9 cellular contexts compared by ENCODE assay signal in genomic region chr11:831132-831864, GRCh38. TPM values are rescaled to one million over a fixed set of nuclear protein-coding genes. Genes with fewer than 3 reads are reported as not detected.
DNase-seq lines count a peak whose midpoint lies in the region; ATAC-seq, FAIRE-seq and TF ChIP-seq lines count a peak whose summit lies in the region.
"Had no signal": no experiment of that assay in that cellular context is flagged by ENCODE, and none has a peak within 500 bp of the region (broad histone marks: within the 10 kb centered on the region; RNA-seq: fewer than 3 reads in every experiment).

No MANE protein-coding gene starts in this region.

- TF ChIP-seq POLR2A in HepG2 (IDR thresholded peaks at IDR 0.05; ENCODE audit: insufficient read depth in 1 of 2, low read depth in 2 of 2, low read length in 2 of 2) (no peak), right lobe of liver (IDR thresholded peaks at IDR 0.05) (no peak), vagina (IDR thresholded peaks at IDR 0.05) (no peak)

- peak overlapping the region; percentile 28 to 81 (median 49); a peak in 2 of 6 replicates for H3K4me3 ChIP-seq in HepG2 (replicated peaks in 1 of 3; ENCODE audit: insufficient read depth in 1 of 3, low read depth in 2 of 3, low read length in 3 of 3)
- no peak overlapping the region for H3K4me3 ChIP-seq in right lobe of liver
- H3K4me3 ChIP-seq in iPS-18c (ENCODE audit: insufficient read depth, low read depth, low read length): peak overlapping the region; percentile 59
- H3K4me3 ChIP-seq in vagina: peak overlapping the region; percentile 38 to 42

- H3K27ac ChIP-seq in HepG2 (ENCODE audit: extremely low read length, insufficient read depth, low read length) (no peak overlapping the region), right lobe of liver (no peak overlapping the region), RWPE1 (peak overlapping the region; percentile 99), vagina (no peak overlapping the region)

- H3K4me1 ChIP-seq in HepG2 (ENCODE audit: insufficient read depth, low read length): peaks cover 71% of the 10 kb centered on the region
- H3K4me1 ChIP-seq in right lobe of liver: peaks cover 0 to 70% (median 29%) of the 10 kb centered on the region in 4 donors
- peaks cover 87% of the 10 kb centered on the region for H3K4me1 ChIP-seq in vagina

- TF ChIP-seq RAD21 in HepG2 (CRISPR knock-in tag; IDR thresholded peaks at IDR 0.05): no peak

- peaks cover 11% of the 10 kb centered on the region for H3K79me2 ChIP-seq in HepG2 (ENCODE audit: insufficient read depth, low read length)

- no peak for DNase-seq in HepG2 (ENCODE audit: low spot score)
- DNase-seq in right lobe of liver: no peak
- DNase-seq in RWPE1 (ENCODE audit: low spot score): no peak
- DNase-seq in vagina (ENCODE audit: extremely low spot score in 2 of 2): no peak
- no peak for DNase-seq in activated CD4-positive, CD25-positive, alpha-beta regulatory T cell treated with anti-CD3 and anti-CD28 coated beads, Interleukin-2, amount 50 U/mL, for 72 hours
- no peak for DNase-seq in NCI-H1930 (lab: John Stamatoyannopoulos, UW)
- no peak for DNase-seq in mesenteric fat pad (ENCODE audit: low spot score)
- DNase-seq: NCI-H1048 had no signal

- TF ChIP-seq CTCF in HepG2 (CRISPR knock-in tag; IDR thresholded peaks at IDR 0.05) (no peak), right lobe of liver (IDR thresholded peaks at IDR 0.05) (no peak), RWPE1 (conservative IDR thresholded peaks at IDR 0.05; ENCODE audit: low read depth) (no peak), vagina (IDR thresholded peaks at IDR 0.05) (no peak)

- no peak overlapping the region for H2AFZ ChIP-seq in HepG2 (ENCODE audit: low read length)

- in situ Hi-C loops in HepG2 (cut with HindIII; ENCODE audit: extremely low pct_ligation_motif_present, low pct_unique_long_range_greater_than_20kb): no loop called here

- H3K36me3 ChIP-seq in HepG2 (replicated peaks in 1 of 2; ENCODE audit: control insufficient read depth in 1 of 2, insufficient read depth in 2 of 2, low read length in 2 of 2) (peaks cover 0 to under 1% of the 10 kb centered on the region in 2 experiments; a peak in 1 of 5 replicates), right lobe of liver (no peaks in the 10 kb centered on the region), vagina (peaks cover 0 to 5% of the 10 kb centered on the region in 2 donors)

- H4K20me1 ChIP-seq in HepG2 (ENCODE audit: insufficient read depth, low read length): peaks cover 7% of the 10 kb centered on the region; the same call in 1 of the 2 replicates

- peak overlapping the region; percentile 87 for H3K4me2 ChIP-seq in HepG2 (ENCODE audit: low read depth, low read length)

- TF ChIP-seq EP300 in HepG2 (IDR thresholded peaks at IDR 0.05; ENCODE audit: low read depth in 2 of 2, low read length in 2 of 2) (no peak), HepG2 (CRISPR knock-in tag; IDR thresholded peaks at IDR 0.05; ENCODE audit: borderline replicate concordance) (no peak)

- H3K27me3 ChIP-seq in HepG2 (ENCODE audit: control insufficient read depth in 1 of 2, insufficient read depth in 2 of 2, low read length in 2 of 2) (no peaks in the 10 kb centered on the region), right lobe of liver (no peaks in the 10 kb centered on the region), vagina (no peaks in the 10 kb centered on the region)

- ATAC-seq in HepG2 (no peak), right lobe of liver (no peak)

- CTCF ChIA-PET in HepG2 (lab: Yijun Ruan, JAX; ENCODE audit: low intra/inter-chr PET ratio, low total read pairs): no interaction called here
- CTCF ChIA-PET in RWPE1 (lab: Yijun Ruan, JAX): interaction anchor here (0.6 kb wide), 1 partner anchor 619 kb away, joined by 3 read pairs; no protein-coding TSS in a partner anchor

- no TSS peak for BruUV-seq in HepG2 (replicated peaks; lab: Mats Ljungman, UMichigan)

- intact Hi-C loops in HepG2 (cut with micrococcal nuclease; ENCODE audit: unreplicated experiment) (no loop called here), right lobe of liver (cut with DNase I) (no loop called here), vagina (cut with DNase I) (no loop called here)

- POLR2A ChIA-PET in HepG2 (lab: Yijun Ruan, JAX) (interaction anchor here (1.0 to 16.1 kb wide), 5 partner anchors 10 to 54 kb away, joined by 3 to 264 read pairs (median 18); partner anchors contain the start of genes PNPLA2, POLR2L, RPLP2 and TSPAN4), RWPE1 (lab: Yijun Ruan, JAX; ENCODE audit: low non-redundant PET) (no interaction called here)

- WGBS in HepG2 (ENCODE audit: low lambda C conversion rate): 60% methylated on average over 17 of the region's 31 CpGs
- 68% methylated on average over 10 of the region's 31 CpGs for whole genome bisulfite sequencing in right lobe of liver (ENCODE audit: insufficient coverage, low coverage, low lambda C conversion rate, missing lambda C conversion rate)

- FAIRE-seq in HepG2 (lab: Jason Lieb, UNC): no peak

- H3K9me3 ChIP-seq in HepG2 (ENCODE audit: low read length) (no peaks in the 10 kb centered on the region), right lobe of liver (no peaks in the 10 kb centered on the region), iPS-18c (ENCODE audit: control insufficient read depth, insufficient read depth, low read length) (peaks cover 5% of the 10 kb centered on the region), vagina (no peaks in the 10 kb centered on the region)

- peak overlapping the region; percentile 37; the same call in 1 of the 2 replicates for H3K9ac ChIP-seq in HepG2 (ENCODE audit: insufficient read depth, low read depth, low read length)

RNA-seq across cellular contexts. Expression of gene CD151, which starts 1.5 kb away (rescaled TPM):
- total RNA-seq in HepG2 (2016; rRNA removed; fragmentation: Illumina TruSeq; extraction: Trizol) (54.0 and 125 TPM in 2 replicates), right lobe of liver (100 to 1,000 TPM in 5 of 6 experiments, 10 to 100 TPM in 1; 70.8 to 156 (median 135) TPM), vagina (150 TPM), mesenteric fat pad (776 TPM)
- 31.5 and 37.4 TPM in 2 replicates for total RNA-seq in HepG2 (2016; cell fraction: cytosol; rRNA removed; fragmentation: Illumina TruSeq; extraction: Trizol; ENCODE audit: low read depth)
- 60.0 and 126 TPM in 2 replicates for total RNA-seq in HepG2 (2016; cell fraction: insoluble cytoplasmic fraction; rRNA removed; fragmentation: Illumina TruSeq; extraction: Trizol)
- total RNA-seq in HepG2 (2016; cell fraction: membrane; rRNA removed; fragmentation: Illumina TruSeq; extraction: Trizol): 34.7 and 43.1 TPM in 2 replicates
- total RNA-seq in HepG2 (2016; cell fraction: nucleus; rRNA removed; fragmentation: Illumina TruSeq; extraction: Trizol): 93.4 and 110 TPM in 2 replicates
- 197 and 287 TPM in 2 replicates for polyA plus RNA-seq in HepG2 (2011; rRNA removed)
- polyA plus RNA-seq in HepG2 (2011; cell fraction: cytosol; rRNA removed): 200 and 252 TPM in 2 replicates
- 375 and 396 TPM in 2 replicates for polyA plus RNA-seq in HepG2 (2011; cell fraction: nucleus; rRNA removed)
- 93.8 and 141 TPM in 2 replicates for polyA plus RNA-seq in HepG2 (2012)
- 36.4 and 45.9 TPM in 2 replicates for polyA plus RNA-seq in HepG2 (2016; cell fraction: cytosol; fragmentation: Illumina TruSeq; extraction: Trizol; ENCODE audit: low read depth)
- 54.8 and 63.7 TPM in 2 replicates for polyA plus RNA-seq in HepG2 (2016; cell fraction: insoluble cytoplasmic fraction; fragmentation: Illumina TruSeq; extraction: Trizol; ENCODE audit: low read depth)
- 41.9 and 45.5 TPM in 2 replicates for polyA plus RNA-seq in HepG2 (2016; cell fraction: membrane; fragmentation: Illumina TruSeq; extraction: Trizol; ENCODE audit: low read depth)
- polyA plus RNA-seq in HepG2 (2016; cell fraction: nucleus; fragmentation: Illumina TruSeq; extraction: Trizol; ENCODE audit: insufficient read depth, low read depth): 208 and 218 TPM in 2 replicates
- polyA minus RNA-seq in HepG2 (2011; rRNA and poly(A)+ RNA removed; ENCODE audit: low replicate concordance): 312 and 492 TPM in 2 replicates
- polyA minus RNA-seq in HepG2 (2011; cell fraction: cytosol; rRNA and poly(A)+ RNA removed): 90.0 and 90.8 TPM in 2 replicates
- 60.9 and 80.8 TPM in 2 replicates for polyA minus RNA-seq in HepG2 (2011; cell fraction: nucleus; rRNA and poly(A)+ RNA removed)

RNA-seq across cellular contexts. Expression of gene CRACR2B, which starts 3.6 kb away (rescaled TPM):
- total RNA-seq in HepG2 (2016; rRNA removed; fragmentation: Illumina TruSeq; extraction: Trizol): 8.9 and 14.9 TPM in 2 replicates
- 5.5 and 5.9 TPM in 2 replicates for total RNA-seq in HepG2 (2016; cell fraction: cytosol; rRNA removed; fragmentation: Illumina TruSeq; extraction: Trizol; ENCODE audit: low read depth)
- 8.5 and 12.6 TPM in 2 replicates for total RNA-seq in HepG2 (2016; cell fraction: insoluble cytoplasmic fraction; rRNA removed; fragmentation: Illumina TruSeq; extraction: Trizol)
- total RNA-seq in HepG2 (2016; cell fraction: membrane; rRNA removed; fragmentation: Illumina TruSeq; extraction: Trizol): 6.6 and 10.0 TPM in 2 replicates
- total RNA-seq in HepG2 (2016; cell fraction: nucleus; rRNA removed; fragmentation: Illumina TruSeq; extraction: Trizol): 10.8 and 16.7 TPM in 2 replicates
- polyA plus RNA-seq in HepG2 (2011; rRNA removed): 21.0 and 27.7 TPM in 2 replicates
- 9.8 and 16.5 TPM in 2 replicates for polyA plus RNA-seq in HepG2 (2011; cell fraction: cytosol; rRNA removed)
- polyA plus RNA-seq in HepG2 (2011; cell fraction: nucleus; rRNA removed): 278 and 343 TPM in 2 replicates
- polyA plus RNA-seq in HepG2 (2012): 10.5 and 14.8 TPM in 2 replicates
- 8.3 and 10.9 TPM in 2 replicates for polyA plus RNA-seq in HepG2 (2016; cell fraction: cytosol; fragmentation: Illumina TruSeq; extraction: Trizol; ENCODE audit: low read depth)
- 14.8 and 17.4 TPM in 2 replicates for polyA plus RNA-seq in HepG2 (2016; cell fraction: insoluble cytoplasmic fraction; fragmentation: Illumina TruSeq; extraction: Trizol; ENCODE audit: low read depth)
- polyA plus RNA-seq in HepG2 (2016; cell fraction: membrane; fragmentation: Illumina TruSeq; extraction: Trizol; ENCODE audit: low read depth): 11.2 and 14.5 TPM in 2 replicates
- polyA plus RNA-seq in HepG2 (2016; cell fraction: nucleus; fragmentation: Illumina TruSeq; extraction: Trizol; ENCODE audit: insufficient read depth, low read depth): 48.6 and 55.2 TPM in 2 replicates
- 3.4 and 13.9 TPM in 2 replicates for polyA minus RNA-seq in HepG2 (2011; rRNA and poly(A)+ RNA removed; ENCODE audit: low replicate concordance)
- 7.5 and 8.4 TPM in 2 replicates for polyA minus RNA-seq in HepG2 (2011; cell fraction: cytosol; rRNA and poly(A)+ RNA removed)
- polyA minus RNA-seq in HepG2 (2011; cell fraction: nucleus; rRNA and poly(A)+ RNA removed): 22.7 and 23.2 TPM in 2 replicates
- 1 to 10 TPM; 2.2 to 4.0 (median 3.1) TPM for total RNA-seq in right lobe of liver
- 4.9 TPM for total RNA-seq in vagina
- 6.8 TPM for total RNA-seq in mesenteric fat pad

RNA-seq across cellular contexts. Expression of gene POLR2L, which starts 11.0 kb away (rescaled TPM):
- total RNA-seq in HepG2 (2016; rRNA removed; fragmentation: Illumina TruSeq; extraction: Trizol) (114 and 146 TPM in 2 replicates), right lobe of liver (10 to 100 TPM; 34.5 to 88.1 (median 72.9) TPM), vagina (53.8 TPM), mesenteric fat pad (203 TPM)
- total RNA-seq in HepG2 (2016; cell fraction: cytosol; rRNA removed; fragmentation: Illumina TruSeq; extraction: Trizol; ENCODE audit: low read depth): 37.0 and 48.5 TPM in 2 replicates
- total RNA-seq in HepG2 (2016; cell fraction: insoluble cytoplasmic fraction; rRNA removed; fragmentation: Illumina TruSeq; extraction: Trizol): 113 and 136 TPM in 2 replicates
- 68.6 and 79.8 TPM in 2 replicates for total RNA-seq in HepG2 (2016; cell fraction: membrane; rRNA removed; fragmentation: Illumina TruSeq; extraction: Trizol)
- total RNA-seq in HepG2 (2016; cell fraction: nucleus; rRNA removed; fragmentation: Illumina TruSeq; extraction: Trizol): 34.9 and 39.5 TPM in 2 replicates
- 104 and 115 TPM in 2 replicates for polyA plus RNA-seq in HepG2 (2011; rRNA removed)
- 35.1 and 78.0 TPM in 2 replicates for polyA plus RNA-seq in HepG2 (2011; cell fraction: cytosol; rRNA removed)
- polyA plus RNA-seq in HepG2 (2011; cell fraction: nucleus; rRNA removed): 44.7 and 47.4 TPM in 2 replicates
- 57.4 and 93.8 TPM in 2 replicates for polyA plus RNA-seq in HepG2 (2012)
- 58.6 and 89.5 TPM in 2 replicates for polyA plus RNA-seq in HepG2 (2016; cell fraction: cytosol; fragmentation: Illumina TruSeq; extraction: Trizol; ENCODE audit: low read depth)
- polyA plus RNA-seq in HepG2 (2016; cell fraction: insoluble cytoplasmic fraction; fragmentation: Illumina TruSeq; extraction: Trizol; ENCODE audit: low read depth): 221 and 225 TPM in 2 replicates
- polyA plus RNA-seq in HepG2 (2016; cell fraction: membrane; fragmentation: Illumina TruSeq; extraction: Trizol; ENCODE audit: low read depth): 90.2 and 102 TPM in 2 replicates
- polyA plus RNA-seq in HepG2 (2016; cell fraction: nucleus; fragmentation: Illumina TruSeq; extraction: Trizol; ENCODE audit: insufficient read depth, low read depth): 84.0 and 90.2 TPM in 2 replicates
- 129 and 143 TPM in 2 replicates for polyA minus RNA-seq in HepG2 (2011; rRNA and poly(A)+ RNA removed; ENCODE audit: low replicate concordance)
- polyA minus RNA-seq in HepG2 (2011; cell fraction: cytosol; rRNA and poly(A)+ RNA removed): 35.6 and 37.0 TPM in 2 replicates
- 27.3 and 33.1 TPM in 2 replicates for polyA minus RNA-seq in HepG2 (2011; cell fraction: nucleus; rRNA and poly(A)+ RNA removed)

RNA-seq across cellular contexts. Expression of gene TSPAN4, which starts 11.4 kb away (rescaled TPM):
- total RNA-seq in HepG2 (2016; rRNA removed; fragmentation: Illumina TruSeq; extraction: Trizol) (13.2 and 31.7 TPM in 2 replicates), right lobe of liver (10 to 100 TPM; 14.9 to 80.6 (median 30.5) TPM), vagina (99.0 TPM), mesenteric fat pad (120 TPM)
- 8.9 and 10.0 TPM in 2 replicates for total RNA-seq in HepG2 (2016; cell fraction: cytosol; rRNA removed; fragmentation: Illumina TruSeq; extraction: Trizol; ENCODE audit: low read depth)
- 12.0 and 31.8 TPM in 2 replicates for total RNA-seq in HepG2 (2016; cell fraction: insoluble cytoplasmic fraction; rRNA removed; fragmentation: Illumina TruSeq; extraction: Trizol)
- total RNA-seq in HepG2 (2016; cell fraction: membrane; rRNA removed; fragmentation: Illumina TruSeq; extraction: Trizol): 11.0 and 13.5 TPM in 2 replicates
- 26.1 and 32.6 TPM in 2 replicates for total RNA-seq in HepG2 (2016; cell fraction: nucleus; rRNA removed; fragmentation: Illumina TruSeq; extraction: Trizol)
- 68.3 and 88.5 TPM in 2 replicates for polyA plus RNA-seq in HepG2 (2011; rRNA removed)
- polyA plus RNA-seq in HepG2 (2011; cell fraction: cytosol; rRNA removed): 60.2 and 113 TPM in 2 replicates
- 232 and 327 TPM in 2 replicates for polyA plus RNA-seq in HepG2 (2011; cell fraction: nucleus; rRNA removed)
- polyA plus RNA-seq in HepG2 (2012): 22.7 and 28.5 TPM in 2 replicates
- polyA plus RNA-seq in HepG2 (2016; cell fraction: cytosol; fragmentation: Illumina TruSeq; extraction: Trizol; ENCODE audit: low read depth): 10.4 TPM in 2 replicates
- 11.8 and 12.7 TPM in 2 replicates for polyA plus RNA-seq in HepG2 (2016; cell fraction: insoluble cytoplasmic fraction; fragmentation: Illumina TruSeq; extraction: Trizol; ENCODE audit: low read depth)
- 8.5 and 12.0 TPM in 2 replicates for polyA plus RNA-seq in HepG2 (2016; cell fraction: membrane; fragmentation: Illumina TruSeq; extraction: Trizol; ENCODE audit: low read depth)
- 59.4 and 62.8 TPM in 2 replicates for polyA plus RNA-seq in HepG2 (2016; cell fraction: nucleus; fragmentation: Illumina TruSeq; extraction: Trizol; ENCODE audit: insufficient read depth, low read depth)
- 59.6 and 124 TPM in 2 replicates for polyA minus RNA-seq in HepG2 (2011; rRNA and poly(A)+ RNA removed; ENCODE audit: low replicate concordance)
- polyA minus RNA-seq in HepG2 (2011; cell fraction: cytosol; rRNA and poly(A)+ RNA removed): 24.9 and 25.9 TPM in 2 replicates
- 16.4 and 16.9 TPM in 2 replicates for polyA minus RNA-seq in HepG2 (2011; cell fraction: nucleus; rRNA and poly(A)+ RNA removed)

RNA-seq across cellular contexts. Expression of gene PNPLA2, which starts 12.6 kb away (rescaled TPM):
- total RNA-seq in HepG2 (2016; rRNA removed; fragmentation: Illumina TruSeq; extraction: Trizol) (4.8 and 10.5 TPM in 2 replicates), right lobe of liver (10 to 100 TPM; 33.2 to 97.1 (median 69.6) TPM), vagina (103 TPM), mesenteric fat pad (1,877 TPM)
- 3.8 and 4.1 TPM in 2 replicates for total RNA-seq in HepG2 (2016; cell fraction: cytosol; rRNA removed; fragmentation: Illumina TruSeq; extraction: Trizol; ENCODE audit: low read depth)
- 4.0 and 11.4 TPM in 2 replicates for total RNA-seq in HepG2 (2016; cell fraction: insoluble cytoplasmic fraction; rRNA removed; fragmentation: Illumina TruSeq; extraction: Trizol)
- 4.4 and 5.4 TPM in 2 replicates for total RNA-seq in HepG2 (2016; cell fraction: membrane; rRNA removed; fragmentation: Illumina TruSeq; extraction: Trizol)
- 17.2 and 23.5 TPM in 2 replicates for total RNA-seq in HepG2 (2016; cell fraction: nucleus; rRNA removed; fragmentation: Illumina TruSeq; extraction: Trizol)
- 43.2 and 58.1 TPM in 2 replicates for polyA plus RNA-seq in HepG2 (2011; rRNA removed)
- polyA plus RNA-seq in HepG2 (2011; cell fraction: cytosol; rRNA removed): 7.3 and 12.8 TPM in 2 replicates
- polyA plus RNA-seq in HepG2 (2011; cell fraction: nucleus; rRNA removed): 830 and 954 TPM in 2 replicates
- polyA plus RNA-seq in HepG2 (2012): 70.1 and 82.8 TPM in 2 replicates
- 4.8 and 6.6 TPM in 2 replicates for polyA plus RNA-seq in HepG2 (2016; cell fraction: cytosol; fragmentation: Illumina TruSeq; extraction: Trizol; ENCODE audit: low read depth)
- 14.6 and 20.2 TPM in 2 replicates for polyA plus RNA-seq in HepG2 (2016; cell fraction: insoluble cytoplasmic fraction; fragmentation: Illumina TruSeq; extraction: Trizol; ENCODE audit: low read depth)
- 7.5 and 10.2 TPM in 2 replicates for polyA plus RNA-seq in HepG2 (2016; cell fraction: membrane; fragmentation: Illumina TruSeq; extraction: Trizol; ENCODE audit: low read depth)
- 77.9 and 79.1 TPM in 2 replicates for polyA plus RNA-seq in HepG2 (2016; cell fraction: nucleus; fragmentation: Illumina TruSeq; extraction: Trizol; ENCODE audit: insufficient read depth, low read depth)
- polyA minus RNA-seq in HepG2 (2011; rRNA and poly(A)+ RNA removed; ENCODE audit: low replicate concordance): 60.4 and 150 TPM in 2 replicates
- 24.0 and 31.5 TPM in 2 replicates for polyA minus RNA-seq in HepG2 (2011; cell fraction: cytosol; rRNA and poly(A)+ RNA removed)
- polyA minus RNA-seq in HepG2 (2011; cell fraction: nucleus; rRNA and poly(A)+ RNA removed): 135 and 151 TPM in 2 replicates

Comparison
In these comparisons a context has a peak if more than half of its experiments do, and no peak if none do; other contexts are left out.
1. H3K4me3 ChIP-seq: peak in HepG2 (3 of 3), iPS-18c (single experiment) and vagina (2 of 2); none in right lobe of liver (0 of 3).